9 cellular contexts compared by ENCODE assay signal in genomic region chr2:101450965-101451364, GRCh38. TPM values are rescaled to one million over a fixed set of nuclear protein-coding genes. Genes with fewer than 3 reads are reported as not detected.
"Had no signal": no experiment of that assay in that cellular context is flagged by ENCODE, and none has a peak within 500 bp of the region (broad histone marks: within the 10 kb centered on the region; RNA-seq: fewer than 3 reads in every experiment).

No MANE protein-coding gene starts in this region.

- DNase-seq: IMR-90, KBM-7, KG1 had no signal

- FAIRE-seq: HTR-8/SVneo, K562 had no signal

- H3K4me2 ChIP-seq: KMS-11 had no signal

- H3K9ac ChIP-seq: KMS-11 had no signal

- ATAC-seq: K562 had no signal

- H3K27ac ChIP-seq: HL-60, KMS-11 had no signal

- H3K4me3 ChIP-seq: K562 had no signal

RNA-seq across cellular contexts. Expression of gene RFX8, which starts 23.9 kb away (rescaled TPM):
- total RNA-seq: HT-29, K562 had no signal
- polyA plus RNA-seq: IgD-negative memory B cell, K562 had no signal
